ENCODE assay signal across 8 cellular contexts in genomic region chr12:88141774-88142609, GRCh38. TPM values are rescaled to one million over a fixed set of nuclear protein-coding genes. Genes with fewer than 3 reads are reported as not detected.
A peak's percentile ranks its signal among the peaks of the same experiment; 100 is the strongest.
DNase-seq lines count a peak whose midpoint lies in the region; ATAC-seq and TF ChIP-seq lines count a peak whose summit lies in the region.

A gene with protein sequence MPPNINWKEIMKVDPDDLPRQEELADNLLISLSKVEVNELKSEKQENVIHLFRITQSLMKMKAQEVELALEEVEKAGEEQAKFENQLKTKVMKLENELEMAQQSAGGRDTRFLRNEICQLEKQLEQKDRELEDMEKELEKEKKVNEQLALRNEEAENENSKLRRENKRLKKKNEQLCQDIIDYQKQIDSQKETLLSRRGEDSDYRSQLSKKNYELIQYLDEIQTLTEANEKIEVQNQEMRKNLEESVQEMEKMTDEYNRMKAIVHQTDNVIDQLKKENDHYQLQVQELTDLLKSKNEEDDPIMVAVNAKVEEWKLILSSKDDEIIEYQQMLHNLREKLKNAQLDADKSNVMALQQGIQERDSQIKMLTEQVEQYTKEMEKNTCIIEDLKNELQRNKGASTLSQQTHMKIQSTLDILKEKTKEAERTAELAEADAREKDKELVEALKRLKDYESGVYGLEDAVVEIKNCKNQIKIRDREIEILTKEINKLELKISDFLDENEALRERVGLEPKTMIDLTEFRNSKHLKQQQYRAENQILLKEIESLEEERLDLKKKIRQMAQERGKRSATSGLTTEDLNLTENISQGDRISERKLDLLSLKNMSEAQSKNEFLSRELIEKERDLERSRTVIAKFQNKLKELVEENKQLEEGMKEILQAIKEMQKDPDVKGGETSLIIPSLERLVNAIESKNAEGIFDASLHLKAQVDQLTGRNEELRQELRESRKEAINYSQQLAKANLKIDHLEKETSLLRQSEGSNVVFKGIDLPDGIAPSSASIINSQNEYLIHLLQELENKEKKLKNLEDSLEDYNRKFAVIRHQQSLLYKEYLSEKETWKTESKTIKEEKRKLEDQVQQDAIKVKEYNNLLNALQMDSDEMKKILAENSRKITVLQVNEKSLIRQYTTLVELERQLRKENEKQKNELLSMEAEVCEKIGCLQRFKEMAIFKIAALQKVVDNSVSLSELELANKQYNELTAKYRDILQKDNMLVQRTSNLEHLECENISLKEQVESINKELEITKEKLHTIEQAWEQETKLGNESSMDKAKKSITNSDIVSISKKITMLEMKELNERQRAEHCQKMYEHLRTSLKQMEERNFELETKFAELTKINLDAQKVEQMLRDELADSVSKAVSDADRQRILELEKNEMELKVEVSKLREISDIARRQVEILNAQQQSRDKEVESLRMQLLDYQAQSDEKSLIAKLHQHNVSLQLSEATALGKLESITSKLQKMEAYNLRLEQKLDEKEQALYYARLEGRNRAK (N-terminal part only) (minus strand): TSS chr12:88142088. CDS start chr12:88141307, 781 bp downstream.
TMTC3 (plus strand) TSS chr12:88142307; CDS start chr12:88148316, 6,009 bp downstream.

- H3K4me1 ChIP-seq in IMR-90 (ENCODE audit: control insufficient read depth, insufficient read depth, low read length), result no peaks in the 10 kb centered on the region
- peaks cover 33% of the 10 kb centered on the region for H3K4me1 ChIP-seq in OCI-LY7 (ENCODE audit: insufficient read depth, low read length, poor library complexity, severe bottlenecking)

- peak within 1 kb of the TSS; percentile 53; the same call in 1 of the 3 replicates for H2BK15ac ChIP-seq in IMR-90 (ENCODE audit: low read depth, low read length)

- peak within 1 kb of the TSS; percentile 66 for H3K9ac ChIP-seq in IMR-90 (ENCODE audit: low read depth, low read length)

- peak within 1 kb of the TSS; percentile 57 for H3K27ac ChIP-seq in IMR-90 (ENCODE audit: insufficient read depth, low read length)
- H3K27ac ChIP-seq in OCI-LY7 (ENCODE audit: low read depth, low read length, poor library complexity, severe bottlenecking), result peak within 1 kb of the TSS; percentile 36

- H4K8ac ChIP-seq in IMR-90 (ENCODE audit: low read depth in 2 of 2, low read length in 2 of 2), result peak within 1 kb of the TSS; percentile 54 to 93

- dilution Hi-C loops in IMR-90 (cut with HindIII; ENCODE audit: low sequenced_read_pairs, unreplicated experiment), result no loop called here

- peak; percentile 62; the same call in 1 of the 2 replicates for TF ChIP-seq POLR2A in IMR-90 (IDR thresholded peaks at IDR 0.05; ENCODE audit: low read depth, low read length)

- no peak for TF ChIP-seq CTCF in IMR-90 (conservative IDR thresholded peaks at IDR 0.05; ENCODE audit: low read depth, low read length)
- no peak for TF ChIP-seq CTCF in OCI-LY7 (conservative IDR thresholded peaks at IDR 0.05; ENCODE audit: low read length)
- TF ChIP-seq CTCF in epithelial cell of esophagus (IDR thresholded peaks at IDR 0.05; ENCODE audit: insufficient read depth, low read depth, low read length, missing control alignments), result no peak

- CTCF ChIA-PET in IMR-90 (lab: Yijun Ruan, JAX) (interaction anchor here (0.6 kb wide), 1 partner anchor 446 kb away, joined by 3 read pairs; no protein-coding TSS in a partner anchor), OCI-LY7 (lab: Charles Lee; ENCODE audit: unreplicated experiment) (no interaction called here)

- H2AK5ac ChIP-seq in IMR-90 (ENCODE audit: low read depth, low read length), result peak within 1 kb of the TSS; percentile 78; the same call in 1 of the 2 replicates

- TF ChIP-seq RAD21 in IMR-90 (IDR thresholded peaks at IDR 0.05; ENCODE audit: low read length), result no peak; the same call in 1 of the 2 replicates

- intact Hi-C loops in IMR-90 (cut with micrococcal nuclease) (no loop called here), OCI-LY7 (cut with micrococcal nuclease; ENCODE audit: unreplicated experiment) (loop anchor here (2.0 to 5.0 kb wide), 2 partner anchors 107 to 1385 kb away; partner anchors contain the start of gene POC1B)

- H3K79me1 ChIP-seq in IMR-90 (ENCODE audit: low read depth in 1 of 2, low read length in 2 of 2), result peaks cover 23 to 38% of the 10 kb centered on the region in 2 experiments

- no peak within 1 kb of the TSS for H3K18ac ChIP-seq in IMR-90 (ENCODE audit: low read depth, low read length)

- peak within 1 kb of the TSS; percentile 45; the same call in 1 of the 2 replicates for H2BK120ac ChIP-seq in IMR-90 (ENCODE audit: low read depth, low read length)

- peak within 1 kb of the TSS; percentile 84 for H3K14ac ChIP-seq in IMR-90 (replicated peaks; ENCODE audit: low read depth, low read length)

- 0% methylated on average over 20 of the region's 49 CpGs; no CpG with 5 or more reads in 1 of the 2 experiments for WGBS in IMR-90 (ENCODE audit: extremely low coverage in 2 of 2, insufficient read length in 1 of 2), 2 experiments

- H2BK5ac ChIP-seq in IMR-90 (ENCODE audit: low read depth, low read length, poor library complexity, severe bottlenecking), result peak within 1 kb of the TSS; percentile 64

- H3K9me1 ChIP-seq in IMR-90 (ENCODE audit: insufficient read depth, low read length), result peaks cover 1% of the 10 kb centered on the region; the same call in 1 of the 2 replicates

- H2AK9ac ChIP-seq in IMR-90 (replicated peaks; ENCODE audit: low read depth, low read length, poor library complexity), result peak within 1 kb of the TSS; percentile 85

- POLR2A ChIA-PET in IMR-90 (lab: Charles Lee; ENCODE audit: unreplicated experiment), result interaction anchor here (0.5 kb wide), 1 partner anchor 432 kb away, joined by 3 read pairs; no protein-coding TSS in a partner anchor
- POLR2A ChIA-PET in OCI-LY7 (lab: Charles Lee), result interaction anchor here (0.6 to 1.3 kb wide), 4 partner anchors 10 to 1394 kb away, joined by 3 to 4 read pairs (median 4); partner anchors contain the start of gene C12orf50

- no peaks in the 10 kb centered on the region for H3K9me2 ChIP-seq in OCI-LY7 (ENCODE audit: insufficient read depth, low read length)

- DNase-seq in DMS114 treated with DMSO at 0.1 percent for 48 hours (lab: John Stamatoyannopoulos, UW; ENCODE audit: unreplicated experiment) (peak; percentile 100), IMR-90 (peak; percentile 100), OCI-LY7 (ENCODE audit: low spot score) (peak; percentile 98), activated T-cell treated with anti-CD3 and anti-CD28 coated beads for 4 hours (peak; percentile 86), epithelial cell of esophagus (ENCODE audit: low read depth) (peak; percentile 100), middle frontal gyrus (ENCODE audit: extremely low spot score, low spot score) (peak; percentile 99)
- peak; percentile 77 to 84 for DNase-seq in stimulated activated CD8-positive, alpha-beta memory T cell treated with anti-CD3 and anti-CD28 coated beads, Interleukin-2, amount 100 ng/mL, for 1 hour (ENCODE audit: low read depth in 2 of 2)

- H3K4ac ChIP-seq in IMR-90 (ENCODE audit: low read depth, low read length), result peak within 1 kb of the TSS; percentile 73

- H3K36me3 ChIP-seq in IMR-90 (ENCODE audit: control insufficient read depth, insufficient read depth, low read length) (no peaks in the 10 kb centered on the region; the same call in 1 of the 2 replicates), OCI-LY7 (ENCODE audit: insufficient read depth, low read length) (peaks cover 26% of the 10 kb centered on the region)

- H4K20me1 ChIP-seq in IMR-90 (ENCODE audit: insufficient read depth, low read length) (no peaks in the 10 kb centered on the region), OCI-LY7 (ENCODE audit: insufficient read depth, low read length) (0 out of 2 replicates have a peak, but pooled peaks cover 4% of the 10 kb centered on the region)

- H3K79me2 ChIP-seq in OCI-LY7 (ENCODE audit: insufficient read depth, low read depth, low read length), result peaks cover 26% of the 10 kb centered on the region; the same call in 1 of the 2 replicates

- in situ Hi-C loops in IMR-90 (cut with MboI; ENCODE audit: low sequenced_read_pairs), result loop anchor here (25.0 kb wide), 1 partner anchor 1370 kb away; the partner anchor contains the start of gene GALNT4

- no peak within 1 kb of the TSS for H2BK20ac ChIP-seq in IMR-90 (ENCODE audit: low read depth, low read length)

- H4K5ac ChIP-seq in IMR-90 (ENCODE audit: low read depth, low read length), result peak within 1 kb of the TSS; percentile 43

- peak; percentile 95 for ATAC-seq in GM21529 (IDR thresholded peaks at IDR 0.05; ENCODE audit: unreplicated experiment)
- peak; percentile 98 for ATAC-seq in IMR-90 (ENCODE audit: low read depth)

- H3K9me3 ChIP-seq in IMR-90 (ENCODE audit: control insufficient read depth, insufficient read depth, low read length) (no peaks in the 10 kb centered on the region), OCI-LY7 (ENCODE audit: low read length) (no peaks in the 10 kb centered on the region)

- H3K4me2 ChIP-seq in IMR-90 (ENCODE audit: low read depth, low read length), result peak within 1 kb of the TSS; percentile 97
- peak within 1 kb of the TSS; percentile 74 for H3K4me2 ChIP-seq in OCI-LY7 (ENCODE audit: low read length)

- BruUV-seq in IMR-90 (replicated peaks; lab: Mats Ljungman, UMichigan), result no TSS peak
- no TSS peak for BruUV-seq in OCI-LY7 (replicated peaks; lab: Mats Ljungman, UMichigan)

- peak within 1 kb of the TSS; percentile 77 for H3K56ac ChIP-seq in IMR-90 (ENCODE audit: extremely low read depth, insufficient read depth, low read length)

- H2AFZ ChIP-seq in IMR-90 (replicated peaks; ENCODE audit: low read length, poor library complexity) (peak within 1 kb of the TSS; percentile 99), OCI-LY7 (ENCODE audit: low read length) (peak within 1 kb of the TSS; percentile 88)

- peak within 1 kb of the TSS; percentile 81 for H4K91ac ChIP-seq in IMR-90 (ENCODE audit: insufficient read depth, low read depth, low read length)

- peak within 1 kb of the TSS; percentile 86 for H3K23ac ChIP-seq in IMR-90 (ENCODE audit: low read depth, low read length)

- H3K27me3 ChIP-seq in IMR-90 (ENCODE audit: control insufficient read depth, insufficient read depth, low read length), result no peaks in the 10 kb centered on the region

- peak within 1 kb of the TSS; percentile 68 for H3K4me3 ChIP-seq in IMR-90 (ENCODE audit: insufficient read depth, low read depth, low read length)
- peak within 1 kb of the TSS; percentile 84 for H3K4me3 ChIP-seq in OCI-LY7 (ENCODE audit: low read depth, low read length, poor library complexity, severe bottlenecking)
- H3K4me3 ChIP-seq in epithelial cell of esophagus (ENCODE audit: low read length), result peak within 1 kb of the TSS; percentile 89

TF ChIP-seq in IMR-90, 13 proteins besides CTCF, POLR2A, EP300 and RAD21 (continues in another document):
- peak; percentile 24; the same call in 1 of the 2 replicates for TF ChIP-seq BHLHE40 (IDR thresholded peaks at IDR 0.05; ENCODE audit: low read depth, low read length)

RNA-seq across cellular contexts. Expression of the first gene that starts in this region (rescaled TPM):
- total RNA-seq in IMR-90 (2012; rRNA removed) (7.9 and 17.5 TPM in 2 replicates), OCI-LY7 (2022) (22.4 and 22.5 TPM in 2 replicates)
- 4.3 and 4.4 TPM in 2 replicates for polyA plus RNA-seq in IMR-90 (2012; rRNA removed)
- polyA plus RNA-seq in IMR-90 (2012; cell fraction: cytosol; rRNA removed), result 0.98 and 1.9 TPM in 2 replicates
- polyA plus RNA-seq in IMR-90 (2012; cell fraction: nucleus; rRNA removed; ENCODE audit: low replicate concordance), result 1.9 and 6.9 TPM in 2 replicates
- total RNA-seq in OCI-LY7 (2014; rRNA removed; shearing (Covaris generic)), result 12.6 and 27.5 TPM in 2 replicates

RNA-seq across cellular contexts. Expression of gene TMTC3, which starts in this region (rescaled TPM):
- total RNA-seq in IMR-90 (2012; rRNA removed) (44.3 and 70.8 TPM in 2 replicates), OCI-LY7 (2022) (9.4 and 9.9 TPM in 2 replicates)
- 2.8 and 3.7 TPM in 2 replicates for polyA plus RNA-seq in IMR-90 (2012; rRNA removed)
- 2.4 and 2.9 TPM in 2 replicates for polyA plus RNA-seq in IMR-90 (2012; cell fraction: cytosol; rRNA removed)
- polyA plus RNA-seq in IMR-90 (2012; cell fraction: nucleus; rRNA removed; ENCODE audit: low replicate concordance), result 0.65 and 2.4 TPM in 2 replicates
- 5.5 and 6.6 TPM in 2 replicates for total RNA-seq in OCI-LY7 (2014; rRNA removed; shearing (Covaris generic))

Comparison
In these comparisons a context has a peak if more than half of its experiments do, and no peak if none do; other contexts are left out.
1. Peak in every context shown above with its lines: DNase-seq, ATAC-seq, H3K4me3 ChIP-seq and H3K27ac ChIP-seq.